8 cellular contexts compared by ENCODE assay signal in genomic region chr11:33828604-33829429, GRCh38. TPM values are rescaled to one million over a fixed set of nuclear protein-coding genes. Genes with fewer than 3 reads are reported as not detected.
DNase-seq lines count a peak whose midpoint lies in the region; ATAC-seq, FAIRE-seq and TF ChIP-seq lines count a peak whose summit lies in the region.

No MANE protein-coding gene starts in this region.

- H3K9me3 ChIP-seq in keratinocyte (ENCODE audit: control insufficient read depth, low read depth, low read length) (no peaks in the 10 kb centered on the region), stomach (no peaks in the 10 kb centered on the region)

- H3K4me1 ChIP-seq in keratinocyte (ENCODE audit: control insufficient read depth, extremely low read depth, insufficient read depth, low read length) (peaks cover 18% of the 10 kb centered on the region), stomach (peaks cover 7 to 14% (median 12%) of the 10 kb centered on the region in 4 donors)

- 6 to 16% (median 7%) methylated on average over 19 to 56 of the region's 56 CpGs for WGBS in stomach, 5 donors

- H3K9me1 ChIP-seq in keratinocyte (ENCODE audit: control insufficient read depth, extremely low read depth, insufficient read depth, low read length), result no peaks in the 10 kb centered on the region

- TF ChIP-seq EP300 in stomach (IDR thresholded peaks at IDR 0.05), result no peak

- no peaks in the 10 kb centered on the region for H4K20me1 ChIP-seq in keratinocyte (ENCODE audit: control insufficient read depth, extremely low read depth, insufficient read depth, low read length)

- DNase-seq in astrocyte of the hippocampus (ENCODE audit: low read depth, low spot score) (peak; percentile 12), keratinocyte (ENCODE audit: low read depth, low spot score) (no peak), stomach (no peak), kidney tubule cell (ENCODE audit: low spot score) (no peak), cortex of kidney (lab: John Stamatoyannopoulos, UW) (no peak)
- no peak for DNase-seq in activated effector memory CD4-positive, alpha-beta T cell treated with anti-CD3 and anti-CD28 coated beads, Interleukin-2, amount 50 U/mL, for 16 hours

- dilution Hi-C loops in keratinocyte (cut with MboI; ENCODE audit: extremely low pct_ligation_motif_present, low sequenced_read_pairs), result no loop called here

- ATAC-seq in GM21723 (IDR thresholded peaks at IDR 0.05; ENCODE audit: unreplicated experiment), result peak; percentile 32
- no peak for ATAC-seq in GM18519 (IDR thresholded peaks at IDR 0.05; ENCODE audit: low FRiP score, unreplicated experiment)

- peak overlapping the region; percentile 100 for H3K4me2 ChIP-seq in keratinocyte (ENCODE audit: control insufficient read depth, extremely low read depth, insufficient read depth, low read depth, low read length)

- TF ChIP-seq CTCF in keratinocyte (optimal IDR thresholded peaks at IDR 0.05 in 1 of 3, IDR thresholded peaks at IDR 0.05 in 1 of 3, conservative IDR thresholded peaks at IDR 0.05 in 1 of 3; ENCODE audit: extremely low read depth in 1 of 3, insufficient read depth in 2 of 3, low read length in 3 of 3), result no peak
- no peak for TF ChIP-seq CTCF in stomach (IDR thresholded peaks at IDR 0.05)

- H3K27ac ChIP-seq in keratinocyte (ENCODE audit: control insufficient read depth, insufficient read depth, low read length) (no peak overlapping the region), stomach (no peak overlapping the region)

- intact Hi-C loops in stomach (cut with DNase I; ENCODE audit: low total_unique reads), result loop anchor here (10.0 kb wide), 1 partner anchor 464 kb away; no protein-coding TSS in a partner anchor

- no peak for TF ChIP-seq POLR2A in stomach (IDR thresholded peaks at IDR 0.05)

- no peaks in the 10 kb centered on the region for H3K79me2 ChIP-seq in keratinocyte (ENCODE audit: control insufficient read depth, insufficient read depth, low read length)

- H3K9ac ChIP-seq in keratinocyte (ENCODE audit: control insufficient read depth, extremely low read depth, insufficient read depth, low read length), result peak overlapping the region; percentile 66

- H3K27me3 ChIP-seq in keratinocyte (ENCODE audit: control insufficient read depth, extremely low read depth, insufficient read depth, low read length), result peaks cover 6% of the 10 kb centered on the region
- H3K27me3 ChIP-seq in stomach, result peaks cover 0 to 91% (median 20%) of the 10 kb centered on the region in 3 donors

- peak overlapping the region; percentile 91 for H2AFZ ChIP-seq in keratinocyte (ENCODE audit: control insufficient read depth, low read length)

- no peaks in the 10 kb centered on the region for H3K36me3 ChIP-seq in keratinocyte (ENCODE audit: control insufficient read depth in 2 of 2, extremely low read depth in 1 of 2, insufficient read depth in 2 of 2, low read length in 2 of 2)
- H3K36me3 ChIP-seq in stomach, result no peaks in the 10 kb centered on the region

- H3K4me3 ChIP-seq in keratinocyte (ENCODE audit: control insufficient read depth in 2 of 3, extremely low read depth in 1 of 3, insufficient read depth in 2 of 3, low read depth in 1 of 3, low read length in 3 of 3) (peak overlapping the region; percentile 37 to 82 (median 70)), stomach (peak overlapping the region; percentile 41 to 56 (median 50))

- no peak for FAIRE-seq in keratinocyte (lab: Jason Lieb, UNC)

RNA-seq across cellular contexts. Expression of gene FBXO3, which starts 54.5 kb away (rescaled TPM):
- polyA plus RNA-seq in keratinocyte, result 47.3 to 68.6 TPM (median 48.5 TPM) in 3 replicates
- 42.8 TPM for polyA plus RNA-seq in keratinocyte (2011; ENCODE audit: low read depth)
- polyA plus RNA-seq in keratinocyte (2011; cell fraction: cytosol; rRNA removed), result 22.3 and 50.6 TPM in 2 replicates
- 44.9 and 65.7 TPM in 2 replicates for polyA plus RNA-seq in keratinocyte (2011; cell fraction: nucleus; rRNA removed)
- polyA plus RNA-seq in keratinocyte (2012; ENCODE audit: low replicate concordance), result 25.0 and 34.6 TPM in 2 replicates
- polyA minus RNA-seq in keratinocyte, result 11.1 to 60.4 TPM (median 40.3 TPM) in 3 replicates
- 35.5 TPM for polyA minus RNA-seq in keratinocyte (2011; cell fraction: cytosol; rRNA and poly(A)+ RNA removed)
- 32.0 and 44.9 TPM in 2 replicates for polyA minus RNA-seq in keratinocyte (2011; cell fraction: nucleus; rRNA and poly(A)+ RNA removed)
- 10 to 100 TPM in 4 of 5 donors, 1 to 10 TPM in 1; 4.9 to 63.0 (median 25.9) TPM for total RNA-seq in stomach
- 10 to 100 TPM; 14.5 to 25.7 (median 16.2) TPM for polyA plus RNA-seq in stomach
